In genomic region chr20:48535556-48535955, GRCh38 we compare ENCODE assay signal across 32 cellular contexts.
"Had no signal": no experiment of that assay in that cellular context is flagged by ENCODE, and none has a peak within 500 bp of the region (broad histone marks: within the 10 kb centered on the region; RNA-seq: fewer than 3 reads in every experiment).

No MANE protein-coding gene starts in this region.

- H3K4me1 ChIP-seq: ascending aorta, breast epithelium, colonic mucosa had no signal

- H3K27me3 ChIP-seq: ascending aorta, cardiac muscle cell, colonic mucosa had no signal

- H3K4me1 Mint-ChIP-seq: activated B cell treated with CpG ODN at 0.5 μM for 24 hours; activated naive CD4-positive, alpha-beta T cell treated with anti-CD3 and anti-CD28 coated beads, Interleukin-2, amount 50 U/mL, for 24 hours; activated T-helper 17 cell treated with anti-CD3 and anti-CD28 coated beads, Interleukin-2, amount 50 U/mL, for 72 hours; T-helper 17 cell had no signal

- H3K36me3 Mint-ChIP-seq: activated naive CD4-positive, alpha-beta T cell treated with anti-CD3 and anti-CD28 coated beads, Interleukin-2, amount 50 U/mL, for 24 hours; activated naive CD8-positive, alpha-beta T cell treated with anti-CD3 and anti-CD28 coated beads for 36 hours; brain had no signal

- H3K9me3 ChIP-seq: ascending aorta, breast epithelium, colonic mucosa had no signal

- H3K4me3 ChIP-seq: ascending aorta, breast epithelium, cardiac muscle cell, colonic mucosa, dorsolateral prefrontal cortex had no signal

- H3K4me3 Mint-ChIP-seq: activated B cell treated with CpG ODN at 0.5 μM for 24 hours; activated CD8-positive, alpha-beta T cell treated with anti-CD3 and anti-CD28 coated beads for 36 hours; activated naive CD4-positive, alpha-beta T cell treated with anti-CD3 and anti-CD28 coated beads for 36 hours; activated naive CD4-positive, alpha-beta T cell treated with anti-CD3 and anti-CD28 coated beads, Interleukin-2, amount 50 U/mL, for 24 hours; activated naive CD8-positive, alpha-beta T cell treated with anti-CD3 and anti-CD28 coated beads for 36 hours; activated T-cell treated with anti-CD3 and anti-CD28 coated beads, Interleukin-2, amount 50 U/mL, for 4 hours; activated T-helper 17 cell treated with anti-CD3 and anti-CD28 coated beads, Interleukin-2, amount 50 U/mL, for 72 hours; brain; dendritic cell treated with granulocyte-macrophage colony-stimulating factor and Interleukin-4, amounts not matched to agents 40 ng/mL and 50 ng/mL, for 4 days; endodermal cell; T-helper 17 cell; T-helper 2 cell treated with Interferon-gamma antibody and Interleukin-4, amounts not matched to agents 5 μg/mL and 100 μg/mL, for 36 hours had no signal

- H3K27ac Mint-ChIP-seq: activated B cell treated with CpG ODN at 0.5 μM for 24 hours; activated CD8-positive, alpha-beta T cell treated with anti-CD3 and anti-CD28 coated beads for 36 hours; activated naive CD4-positive, alpha-beta T cell treated with anti-CD3 and anti-CD28 coated beads for 36 hours; activated naive CD4-positive, alpha-beta T cell treated with anti-CD3 and anti-CD28 coated beads, Interleukin-2, amount 50 U/mL, for 24 hours; activated naive CD8-positive, alpha-beta T cell treated with anti-CD3 and anti-CD28 coated beads for 36 hours; activated T-helper 17 cell treated with anti-CD3 and anti-CD28 coated beads, Interleukin-2, amount 50 U/mL, for 72 hours; brain; dendritic cell treated with granulocyte-macrophage colony-stimulating factor and Interleukin-4, amounts not matched to agents 40 ng/mL and 50 ng/mL, for 4 days; endodermal cell; T-helper 17 cell; T-helper 2 cell treated with Interferon-gamma antibody and Interleukin-4, amounts not matched to agents 5 μg/mL and 100 μg/mL, for 36 hours had no signal

- H3K27me3 Mint-ChIP-seq: activated naive CD4-positive, alpha-beta T cell treated with anti-CD3 and anti-CD28 coated beads, Interleukin-2, amount 50 U/mL, for 24 hours had no signal

- ATAC-seq: activated CD4-positive, CD25-positive, alpha-beta regulatory T cell treated with anti-CD3 and anti-CD28 coated beads, Interleukin-2, amount 50 U/mL, for 24 hours; activated CD8-positive, alpha-beta T cell treated with anti-CD3 and anti-CD28 coated beads for 36 hours; activated T-cell treated with anti-CD3 and anti-CD28 coated beads, Interleukin-2, amount 50 U/mL, for 4 hours; activated T-helper 17 cell treated with anti-CD3 and anti-CD28 coated beads, Interleukin-2, amount 50 U/mL, for 72 hours; esophagus mucosa; T-helper 17 cell had no signal

- DNase-seq: activated B cell treated with CpG ODN at 0.5 μM for 24 hours; activated CD4-positive, alpha-beta T cell treated with anti-CD3 and anti-CD28 coated beads for 48 hours; activated CD4-positive, alpha-beta T cell treated with anti-CD3 and anti-CD28 coated beads, Interleukin-2, amount 50 U/mL, for 1 hour; activated CD4-positive, alpha-beta T cell treated with anti-CD3 and anti-CD28 coated beads, Interleukin-2, amount 50 U/mL, for 48 hours; activated CD8-positive, alpha-beta memory T cell treated with anti-CD3 and anti-CD28 coated beads for 24 hours; activated CD8-positive, alpha-beta T cell treated with anti-CD3 and anti-CD28 coated beads for 36 hours; activated effector memory CD4-positive, alpha-beta T cell treated with Interleukin-2 at 50 U/mL for 16 hours; activated gamma-delta T cell treated with Interleukin-2 at 50 U/mL for 16 hours; activated naive CD4-positive, alpha-beta T cell treated with anti-CD3 and anti-CD28 coated beads for 36 hours; activated naive CD8-positive, alpha-beta T cell treated with anti-CD3 and anti-CD28 coated beads for 36 hours; activated T-cell treated with anti-CD3 and anti-CD28 coated beads, Interleukin-2, amount 50 U/mL, for 4 hours; central memory CD4-positive, alpha-beta T cell; cerebellar nuclear complex; colonic mucosa; effector memory CD4-positive, alpha-beta T cell; endodermal cell; foreskin fibroblast; T-helper 1 cell; T-helper 17 cell; T1000; WERI-Rb-1 had no signal

- H3K36me3 ChIP-seq: ascending aorta, breast epithelium, cardiac muscle cell, colonic mucosa, WERI-Rb-1 had no signal

- H3K9me3 Mint-ChIP-seq: activated B cell treated with CpG ODN at 0.5 μM for 24 hours; activated CD8-positive, alpha-beta T cell treated with anti-CD3 and anti-CD28 coated beads for 36 hours; activated naive CD4-positive, alpha-beta T cell treated with anti-CD3 and anti-CD28 coated beads for 36 hours; activated naive CD4-positive, alpha-beta T cell treated with anti-CD3 and anti-CD28 coated beads, Interleukin-2, amount 50 U/mL, for 24 hours; activated naive CD8-positive, alpha-beta T cell treated with anti-CD3 and anti-CD28 coated beads for 36 hours; activated T-cell treated with anti-CD3 and anti-CD28 coated beads, Interleukin-2, amount 50 U/mL, for 4 hours; activated T-helper 17 cell treated with anti-CD3 and anti-CD28 coated beads, Interleukin-2, amount 50 U/mL, for 72 hours; dendritic cell treated with granulocyte-macrophage colony-stimulating factor and Interleukin-4, amounts not matched to agents 40 ng/mL and 50 ng/mL, for 4 days; endodermal cell; T-helper 2 cell treated with Interferon-gamma antibody and Interleukin-4, amounts not matched to agents 5 μg/mL and 100 μg/mL, for 36 hours had no signal

- H3K27ac ChIP-seq: ascending aorta, breast epithelium, cardiac muscle cell, colonic mucosa, dorsolateral prefrontal cortex, WERI-Rb-1 had no signal
